1 cellular context compared by ENCODE assay signal in genomic region chr4:86918539-86919072, GRCh38.
TF ChIP-seq lines count a peak whose summit lies in the region.

No MANE protein-coding gene starts in this region.

TF ChIP-seq in IMR-90, 13 proteins besides CTCF, POLR2A, EP300 and RAD21:
- no peak for TF ChIP-seq SMC3 (IDR thresholded peaks at IDR 0.05; ENCODE audit: low read depth, low read length)
- TF ChIP-seq, protein P1, sequence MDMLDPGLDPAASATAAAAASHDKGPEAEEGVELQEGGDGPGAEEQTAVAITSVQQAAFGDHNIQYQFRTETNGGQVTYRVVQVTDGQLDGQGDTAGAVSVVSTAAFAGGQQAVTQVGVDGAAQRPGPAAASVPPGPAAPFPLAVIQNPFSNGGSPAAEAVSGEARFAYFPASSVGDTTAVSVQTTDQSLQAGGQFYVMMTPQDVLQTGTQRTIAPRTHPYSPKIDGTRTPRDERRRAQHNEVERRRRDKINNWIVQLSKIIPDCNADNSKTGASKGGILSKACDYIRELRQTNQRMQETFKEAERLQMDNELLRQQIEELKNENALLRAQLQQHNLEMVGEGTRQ (IDR thresholded peaks at IDR 0.05; ENCODE audit: low read depth, low read length), result peak; percentile 64
- no peak for TF ChIP-seq NFE2L2 (IDR thresholded peaks at IDR 0.05; ENCODE audit: low read depth, low read length)
- TF ChIP-seq FOS (IDR thresholded peaks at IDR 0.05; ENCODE audit: low read depth, low read length), result no peak
- TF ChIP-seq CHD1 (IDR thresholded peaks at IDR 0.05; ENCODE audit: low read depth, low read length), result no peak
- peak; percentile 30; the same call in 1 of the 2 replicates for TF ChIP-seq CEBPB (IDR thresholded peaks at IDR 0.05; ENCODE audit: low read depth, low read length)
- TF ChIP-seq BHLHE40 (IDR thresholded peaks at IDR 0.05; ENCODE audit: low read depth, low read length), result peak; percentile 93
